In the genomic region with DNA sequence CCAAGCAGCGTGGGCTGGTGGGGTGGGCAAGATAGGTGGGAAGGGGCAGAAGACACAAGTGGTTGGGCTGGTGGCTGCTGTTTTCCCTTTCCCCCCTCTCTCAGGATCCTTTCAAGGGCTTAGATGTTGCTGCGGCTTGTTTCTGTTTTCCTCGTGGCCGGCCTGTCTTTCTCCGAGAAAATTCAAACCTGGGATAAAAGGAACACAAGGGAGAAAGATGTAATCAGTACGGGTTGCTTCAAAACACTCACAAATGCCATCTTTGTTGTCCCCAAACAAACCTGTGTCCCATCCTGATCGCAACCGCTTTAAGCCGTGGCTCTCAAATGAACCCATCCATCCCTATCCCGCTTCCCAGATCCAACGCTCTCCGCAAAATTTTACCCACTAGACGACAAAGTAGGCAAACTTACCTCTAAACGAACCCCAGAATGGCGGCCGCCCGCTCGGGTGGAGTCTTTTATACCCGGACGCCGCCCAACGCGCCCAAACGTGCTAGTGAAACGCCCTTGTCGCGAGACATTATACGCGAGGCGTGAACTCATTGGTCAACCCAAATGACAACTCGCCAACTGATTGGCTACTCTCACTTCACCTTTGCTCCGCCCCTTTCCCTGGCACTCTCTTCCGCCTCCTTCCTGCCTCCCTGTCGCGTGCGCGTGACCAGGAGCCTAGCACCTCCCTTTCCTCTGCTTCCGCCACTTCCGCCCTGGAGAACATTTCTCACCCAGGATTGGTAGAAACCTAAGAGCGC, we compare ENCODE assay signal across 1 cellular context.
TF ChIP-seq lines count a peak whose summit lies in the region.

A gene (minus strand): TSS at position 433 of the 754 bp plus-strand sequence. CDS start 7,299 bp downstream, outside the sequence.

TF ChIP-seq in H1, 55 proteins besides CTCF, POLR2A, EP300 and RAD21:
- TF ChIP-seq GTF2F1 (IDR thresholded peaks at IDR 0.05; ENCODE audit: borderline replicate concordance, low read depth, low read length), result peak; percentile 99
- TF ChIP-seq YY1 (IDR thresholded peaks at IDR 0.05; ENCODE audit: low read depth, low read length), result peak; percentile 95
- TF ChIP-seq CBX8 (IDR thresholded peaks at IDR 0.05; ENCODE audit: borderline replicate concordance, low read depth, low read length), result no peak
- no peak for TF ChIP-seq MAFK (IDR thresholded peaks at IDR 0.05; ENCODE audit: low read depth, low read length)
- peak; percentile 99 for TF ChIP-seq POLR2AphosphoS5 (IDR thresholded peaks at IDR 0.05; ENCODE audit: low read depth, low read length)
- TF ChIP-seq TAF7 (optimal IDR thresholded peaks at IDR 0.05; ENCODE audit: borderline replicate concordance, low read depth, low read length), result peak; percentile 99
- peak; percentile 97 for TF ChIP-seq CHD2 (IDR thresholded peaks at IDR 0.05; ENCODE audit: low read length)
- peak; percentile 16 to 71; a peak in 1 of 4 replicates for TF ChIP-seq SIN3A (conservative IDR thresholded peaks at IDR 0.05 in 1 of 2, IDR thresholded peaks at IDR 0.05 in 1 of 2; ENCODE audit: low read depth in 1 of 2, low read length in 2 of 2)
- peak; percentile 86 for TF ChIP-seq BRCA1 (IDR thresholded peaks at IDR 0.05; ENCODE audit: low read depth, low read length)
- TF ChIP-seq TCF12 (IDR thresholded peaks at IDR 0.05; ENCODE audit: low read depth, low read length), result 0 out of 2 replicates have a peak, but pooled peaks have one; percentile 20
- TF ChIP-seq TEAD4 (IDR thresholded peaks at IDR 0.05; ENCODE audit: low read depth, low read length), result no peak
- TF ChIP-seq FOSL1 (IDR thresholded peaks at IDR 0.05; ENCODE audit: insufficient read depth, low read depth, low read length), result no peak
- no peak for TF ChIP-seq EZH2 (IDR thresholded peaks at IDR 0.05; ENCODE audit: low read depth, low read length, severe bottlenecking)
- TF ChIP-seq JUND (IDR thresholded peaks at IDR 0.05; ENCODE audit: low read length), result peak; percentile 36; the same call in 1 of the 2 replicates
- TF ChIP-seq, protein P1, sequence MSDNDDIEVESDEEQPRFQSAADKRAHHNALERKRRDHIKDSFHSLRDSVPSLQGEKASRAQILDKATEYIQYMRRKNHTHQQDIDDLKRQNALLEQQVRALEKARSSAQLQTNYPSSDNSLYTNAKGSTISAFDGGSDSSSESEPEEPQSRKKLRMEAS (IDR thresholded peaks at IDR 0.05), result peak; percentile 8; the same call in 1 of the 2 replicates
- TF ChIP-seq TAF1 (IDR thresholded peaks at IDR 0.05; ENCODE audit: low read depth, low read length), result peak; percentile 100
- no peak for TF ChIP-seq BACH1 (IDR thresholded peaks at IDR 0.05; ENCODE audit: low read length)
- TF ChIP-seq KDM5A (IDR thresholded peaks at IDR 0.05; ENCODE audit: low read length), result 0 out of 2 replicates have a peak, but pooled peaks have one; percentile 32
- peak; percentile 82 for TF ChIP-seq CHD1 (IDR thresholded peaks at IDR 0.05; ENCODE audit: low read depth, low read length)
- peak; percentile 55; the same call in 1 of the 2 replicates for TF ChIP-seq GABPA (IDR thresholded peaks at IDR 0.05; ENCODE audit: borderline replicate concordance, insufficient read depth, low read length)
- TF ChIP-seq KDM4A (IDR thresholded peaks at IDR 0.05; ENCODE audit: low read depth, low read length, severe bottlenecking), result peak; percentile 67
- TF ChIP-seq HDAC6 (IDR thresholded peaks at IDR 0.05; ENCODE audit: low read depth, low read length), result no peak
- TF ChIP-seq SP4 (IDR thresholded peaks at IDR 0.05; ENCODE audit: low read length), result peak; percentile 26; the same call in 1 of the 2 replicates
- TF ChIP-seq PHF8 (conservative IDR thresholded peaks at IDR 0.05; ENCODE audit: low read depth, low read length), result peak; percentile 85
- TF ChIP-seq CREB1 (IDR thresholded peaks at IDR 0.05), result peak; percentile 96
- peak; percentile 99 for TF ChIP-seq TBP (IDR thresholded peaks at IDR 0.05; ENCODE audit: low read depth, low read length)
- TF ChIP-seq, protein P2, sequence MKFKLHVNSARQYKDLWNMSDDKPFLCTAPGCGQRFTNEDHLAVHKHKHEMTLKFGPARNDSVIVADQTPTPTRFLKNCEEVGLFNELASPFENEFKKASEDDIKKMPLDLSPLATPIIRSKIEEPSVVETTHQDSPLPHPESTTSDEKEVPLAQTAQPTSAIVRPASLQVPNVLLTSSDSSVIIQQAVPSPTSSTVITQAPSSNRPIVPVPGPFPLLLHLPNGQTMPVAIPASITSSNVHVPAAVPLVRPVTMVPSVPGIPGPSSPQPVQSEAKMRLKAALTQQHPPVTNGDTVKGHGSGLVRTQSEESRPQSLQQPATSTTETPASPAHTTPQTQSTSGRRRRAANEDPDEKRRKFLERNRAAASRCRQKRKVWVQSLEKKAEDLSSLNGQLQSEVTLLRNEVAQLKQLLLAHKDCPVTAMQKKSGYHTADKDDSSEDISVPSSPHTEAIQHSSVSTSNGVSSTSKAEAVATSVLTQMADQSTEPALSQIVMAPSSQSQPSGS (IDR thresholded peaks at IDR 0.05; ENCODE audit: low read length), result peak; percentile 92
- TF ChIP-seq SP1 (IDR thresholded peaks at IDR 0.05; ENCODE audit: low read depth, low read length), result peak; percentile 93
